8 cellular contexts compared by ENCODE assay signal in genomic region chr1:182143825-182144661, GRCh38.
A peak's percentile ranks its signal among the peaks of the same experiment; 100 is the strongest.
DNase-seq lines count a peak whose midpoint lies in the region; ATAC-seq and TF ChIP-seq lines count a peak whose summit lies in the region.

No MANE protein-coding gene starts in this region.

- no peaks in the 10 kb centered on the region for H3K36me3 ChIP-seq in HEK293 (ENCODE audit: control insufficient read depth in 2 of 2, insufficient read depth in 1 of 2, low read length in 2 of 2)

- peak overlapping the region; percentile 82 for H3K27ac Mint-ChIP-seq in glutamatergic neuron (ENCODE audit: unreplicated experiment)

- H3K4me1 Mint-ChIP-seq in glutamatergic neuron (ENCODE audit: low read depth, unreplicated experiment) = peaks cover 12% of the 10 kb centered on the region

- H3K4me3 Mint-ChIP-seq in glutamatergic neuron (ENCODE audit: unreplicated experiment) = peak overlapping the region; percentile 38

- POLR2A ChIA-PET in HEK293 (lab: Yijun Ruan, JAX) = interaction anchor here (1.8 to 2.7 kb wide), 4 partner anchors 59 to 253 kb away, joined by 6 to 28 read pairs (median 8); partner anchors contain the start of gene GLUL

- ATAC-seq in HG03045 (IDR thresholded peaks at IDR 0.05; ENCODE audit: unreplicated experiment) = no peak
- ATAC-seq in GM19351 (IDR thresholded peaks at IDR 0.05; ENCODE audit: unreplicated experiment) = no peak

- no peak overlapping the region for H3K4me3 ChIP-seq in HEK293 (ENCODE audit: low read depth, low read length)

- no peaks in the 10 kb centered on the region for H3K4me1 ChIP-seq in HEK293 (ENCODE audit: control insufficient read depth, insufficient read depth, low read length)

- H3K36me3 Mint-ChIP-seq in glutamatergic neuron (ENCODE audit: unreplicated experiment) = no peaks in the 10 kb centered on the region

- TF ChIP-seq CTCF in HEK293 (tag by site-specific recombination; IDR thresholded peaks at IDR 0.05) (no peak), glutamatergic neuron (IDR thresholded peaks at IDR 0.05; ENCODE audit: partially characterized antibody, unreplicated experiment) (no peak)

- no peaks in the 10 kb centered on the region for H3K27me3 Mint-ChIP-seq in glutamatergic neuron (ENCODE audit: unreplicated experiment)

- CTCF ChIA-PET in HEK293 (lab: Yijun Ruan, JAX) = interaction anchor here (0.6 to 6.7 kb wide), 60 partner anchors 9 to 1146 kb away, joined by 3 to 123 read pairs (median 5); partner anchors contain the start of gene GLUL

- H3K9me3 ChIP-seq in HEK293 (ENCODE audit: control insufficient read depth, insufficient read depth, low read depth, low read length) = no peaks in the 10 kb centered on the region

- peak; percentile 55 for DNase-seq in UCSD-AML1 (lab: John Stamatoyannopoulos, UW; ENCODE audit: unreplicated experiment)
- peak; percentile 22 for DNase-seq in glutamatergic neuron
- peak; percentile 84 for DNase-seq in pons (ENCODE audit: low spot score)
- no peak for DNase-seq in GM19240 (ENCODE audit: insufficient read length, low spot score)
- no peak for DNase-seq in NCI-H748 (lab: John Stamatoyannopoulos, UW; ENCODE audit: unreplicated experiment)

- H3K9me3 Mint-ChIP-seq in glutamatergic neuron (ENCODE audit: unreplicated experiment) = peaks cover 2% of the 10 kb centered on the region

- no peak overlapping the region for H3K27ac ChIP-seq in HEK293 (ENCODE audit: extremely low read depth, low read depth, low read length)

TF ChIP-seq in HEK293, 187 proteins besides CTCF, POLR2A, EP300 and RAD21 (continues in another document):
- no peak for TF ChIP-seq ZSCAN5A (tag by site-specific recombination; IDR thresholded peaks at IDR 0.05)
- no peak for TF ChIP-seq ZNF600 (tag by site-specific recombination; IDR thresholded peaks at IDR 0.05)
- no peak for TF ChIP-seq ZNF266 (tag by site-specific recombination; IDR thresholded peaks at IDR 0.05; ENCODE audit: low read depth)
- TF ChIP-seq KLF9 (tag by site-specific recombination; IDR thresholded peaks at IDR 0.05; ENCODE audit: low read depth) = no peak
- peak; percentile 83 for TF ChIP-seq WT1 (tag by site-specific recombination; IDR thresholded peaks at IDR 0.05)
- no peak for TF ChIP-seq ZNF274 (IDR thresholded peaks at IDR 0.05; ENCODE audit: low read length)
- no peak for TF ChIP-seq ZNF274 (tag by site-specific recombination; IDR thresholded peaks at IDR 0.05; ENCODE audit: borderline replicate concordance)
- peak; percentile 66; the same call in 1 of the 2 replicates for TF ChIP-seq ZIC2 (tag by site-specific recombination; IDR thresholded peaks at IDR 0.05)
- no peak for TF ChIP-seq PBX3 (CRISPR knock-in tag; IDR thresholded peaks at IDR 0.05)
- no peak for TF ChIP-seq ZNF416 (tag by site-specific recombination; IDR thresholded peaks at IDR 0.05)
- TF ChIP-seq ZFHX2 (tag by site-specific recombination; conservative IDR thresholded peaks at IDR 0.05) = peak; percentile 59
- no peak for TF ChIP-seq ZNF114 (tag by site-specific recombination; IDR thresholded peaks at IDR 0.05)
- no peak for TF ChIP-seq ZNF202 (tag by site-specific recombination; IDR thresholded peaks at IDR 0.05; ENCODE audit: borderline replicate concordance)
- TF ChIP-seq ZNF639 (tag by site-specific recombination; IDR thresholded peaks at IDR 0.05) = no peak
- peak; percentile 69 for TF ChIP-seq GLIS1 (tag by site-specific recombination; IDR thresholded peaks at IDR 0.05)
- TF ChIP-seq PATZ1 (tag by site-specific recombination; IDR thresholded peaks at IDR 0.05) = no peak
- no peak for TF ChIP-seq ZNF16 (tag by site-specific recombination; IDR thresholded peaks at IDR 0.05; ENCODE audit: low read depth)
- no peak for TF ChIP-seq ZNF654 (tag by site-specific recombination; IDR thresholded peaks at IDR 0.05; ENCODE audit: low read depth)
- no peak for TF ChIP-seq INSM2 (tag by site-specific recombination; IDR thresholded peaks at IDR 0.05)
- TF ChIP-seq ZFP37 (tag by site-specific recombination; IDR thresholded peaks at IDR 0.05) = no peak
- no peak for TF ChIP-seq ZNF211 (tag by site-specific recombination; IDR thresholded peaks at IDR 0.05; ENCODE audit: low read depth)
- no peak for TF ChIP-seq ZNF133 (tag by site-specific recombination; IDR thresholded peaks at IDR 0.05)
- TF ChIP-seq ZSCAN18 (tag by site-specific recombination; IDR thresholded peaks at IDR 0.05) = no peak

Comparison
In these comparisons a context has a peak if more than half of its experiments do, and no peak if none do; other contexts are left out.
1. DNase-seq: peak in UCSD-AML1 (single experiment), glutamatergic neuron (single experiment) and pons (single experiment); none in GM19240 (single experiment) and NCI-H748 (single experiment).